ENCODE assay signal across 9 cellular contexts in the genomic region with DNA sequence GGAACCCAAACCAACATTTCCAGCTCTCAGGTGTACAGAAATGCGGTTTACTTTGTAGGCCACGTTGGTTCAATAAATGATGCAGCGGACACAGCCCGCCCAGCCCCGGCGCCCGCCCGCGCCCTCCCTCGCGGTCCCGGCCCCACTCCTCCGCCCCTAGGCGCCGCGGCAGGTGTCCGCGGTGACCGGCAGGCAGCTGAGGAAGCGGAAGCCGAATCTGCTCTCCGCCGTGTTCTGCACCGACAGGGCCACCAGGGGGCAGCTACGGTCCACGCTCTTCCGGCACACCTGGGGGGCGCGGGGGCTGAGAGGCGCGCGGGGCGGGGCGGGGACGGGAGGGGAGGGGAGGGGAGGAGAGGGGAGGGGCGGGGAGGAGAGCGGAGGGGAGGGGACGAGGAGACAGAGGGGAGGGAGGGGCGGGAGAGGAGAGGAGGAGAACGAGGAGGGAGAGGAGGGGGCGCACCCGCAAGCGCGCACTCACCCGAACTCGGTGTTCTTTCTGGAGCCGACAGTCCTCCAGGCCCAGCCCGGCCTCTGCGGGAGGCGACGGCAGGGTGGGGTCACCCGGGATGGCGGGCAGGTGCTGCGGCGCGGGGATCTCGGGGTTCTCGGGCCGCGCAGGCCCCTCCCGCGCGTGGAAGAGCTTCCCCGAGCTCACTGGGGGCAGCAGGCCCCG. TPM values are rescaled to one million over a fixed set of nuclear protein-coding genes. Genes with fewer than 3 reads are reported as not detected.
A peak's percentile ranks its signal among the peaks of the same experiment; 100 is the strongest.
DNase-seq lines count a peak whose midpoint lies in the region; ATAC-seq and TF ChIP-seq lines count a peak whose summit lies in the region.
"Had no signal": no experiment of that assay in that cellular context is flagged by ENCODE, and none has a peak within 500 bp of the region (broad histone marks: within the 10 kb centered on the region; RNA-seq: fewer than 3 reads in every experiment).

No MANE protein-coding gene starts in this region.

- DNase-seq in D341Med (ENCODE audit: low spot score) (peak; percentile 89), HFFc6 (no peak), NCI-H2171 treated with DMSO at 0.1 percent for 48 hours (lab: John Stamatoyannopoulos, UW) (peak; percentile 23), colonic mucosa (peak; percentile 79), lung microvascular endothelial cell (ENCODE audit: low read depth in 2 of 2) (peak; percentile 30 to 67), cerebellar nuclear complex (lab: John Stamatoyannopoulos, UW) (no peak)
- peak; percentile 87 for DNase-seq in activated CD4-positive, alpha-beta T cell treated with anti-CD3 and anti-CD28 coated beads for 36 hours
- DNase-seq in stimulated activated CD8-positive, alpha-beta memory T cell treated with anti-CD3 and anti-CD28 coated beads, Interleukin-7, amount 100 ng/mL, for 4 hours (ENCODE audit: low read depth in 2 of 2) = peak; percentile 36 to 69

- no peak overlapping the region for H3K27ac Mint-ChIP-seq in HFFc6
- H3K27ac Mint-ChIP-seq in activated CD4-positive, alpha-beta T cell treated with anti-CD3 and anti-CD28 coated beads for 36 hours = no peak overlapping the region
- H3K27ac Mint-ChIP-seq: T-helper 1 cell treated with Interleukin-12 subunit alpha and Interleukin-12 subunit beta and Interleukin-4 antibody, amounts not matched to agents 30 μg/mL and 1 μg/mL, for 36 hours had no signal

- no peaks in the 10 kb centered on the region for H3K4me1 Mint-ChIP-seq in HFFc6 (ENCODE audit: low read depth)
- peaks cover 3% of the 10 kb centered on the region for H3K4me1 Mint-ChIP-seq in activated CD4-positive, alpha-beta T cell treated with anti-CD3 and anti-CD28 coated beads for 36 hours

- H3K9me3 Mint-ChIP-seq in HFFc6 = no peaks in the 10 kb centered on the region
- H3K9me3 Mint-ChIP-seq in activated CD4-positive, alpha-beta T cell treated with anti-CD3 and anti-CD28 coated beads for 36 hours (ENCODE audit: low read depth) = no peaks in the 10 kb centered on the region
- H3K9me3 Mint-ChIP-seq: T-helper 1 cell treated with Interleukin-12 subunit alpha and Interleukin-12 subunit beta and Interleukin-4 antibody, amounts not matched to agents 30 μg/mL and 1 μg/mL, for 36 hours had no signal

- peak overlapping the region; percentile 35 for H3K4me3 ChIP-seq in colonic mucosa

- peak; percentile 85 for ATAC-seq in activated CD4-positive, alpha-beta T cell treated with anti-CD3 and anti-CD28 coated beads for 36 hours

- POLR2A ChIA-PET in activated CD4-positive, alpha-beta T cell treated with anti-CD3 and anti-CD28 coated beads for 36 hours (lab: Charles Lee) = no interaction called here

- peak overlapping the region; percentile 43 to 74 for H3K9ac ChIP-seq in colonic mucosa (ENCODE audit: low read depth in 2 of 2, low read length in 2 of 2)

- H3K36me3 ChIP-seq in colonic mucosa = no peaks in the 10 kb centered on the region

- TF ChIP-seq CTCF in HFFc6 (IDR thresholded peaks at IDR 0.05) (peak; percentile 76), colonic mucosa (IDR thresholded peaks at IDR 0.05) (peak; percentile 29)

- H3K4me3 Mint-ChIP-seq in HFFc6 = no peak overlapping the region
- H3K4me3 Mint-ChIP-seq in activated CD4-positive, alpha-beta T cell treated with anti-CD3 and anti-CD28 coated beads for 36 hours = no peak overlapping the region
- H3K4me3 Mint-ChIP-seq: T-helper 1 cell treated with Interleukin-12 subunit alpha and Interleukin-12 subunit beta and Interleukin-4 antibody, amounts not matched to agents 30 μg/mL and 1 μg/mL, for 36 hours had no signal

- intact Hi-C loops in activated CD4-positive, alpha-beta T cell treated with anti-CD3 and anti-CD28 coated beads for 36 hours (cut with DNase I, micrococcal nuclease) = loop anchor here (1.0 to 5.0 kb wide), 6 partner anchors 18 to 168 kb away; partner anchors contain the start of genes LRRC56 (in 1 of the 2), PHRF1 (in 1 of the 2) and SCT (in 1 of the 2)
- intact Hi-C loops in colonic mucosa (cut with DNase I) = loop anchor here (10.0 kb wide), 1 partner anchor 170 kb away; no protein-coding TSS in a partner anchor

- peaks cover 10% of the 10 kb centered on the region for H3K27me3 Mint-ChIP-seq in HFFc6 (ENCODE audit: insufficient read depth)
- peaks cover 2% of the 10 kb centered on the region for H3K27me3 Mint-ChIP-seq in activated CD4-positive, alpha-beta T cell treated with anti-CD3 and anti-CD28 coated beads for 36 hours

- H3K27me3 ChIP-seq in colonic mucosa = peaks cover 20% of the 10 kb centered on the region

- H3K9me3 ChIP-seq in colonic mucosa = no peaks in the 10 kb centered on the region

- no peak overlapping the region for H3K27ac ChIP-seq in colonic mucosa

- H3K36me3 Mint-ChIP-seq in HFFc6 (ENCODE audit: low read depth) = no peaks in the 10 kb centered on the region
- H3K36me3 Mint-ChIP-seq in activated CD4-positive, alpha-beta T cell treated with anti-CD3 and anti-CD28 coated beads for 36 hours (ENCODE audit: low read depth) = no peaks in the 10 kb centered on the region

- CTCF ChIA-PET in activated CD4-positive, alpha-beta T cell treated with anti-CD3 and anti-CD28 coated beads for 36 hours (lab: Charles Lee) = interaction anchor here (0.7 to 2.4 kb wide), 19 partner anchors 10 to 249 kb away, joined by 3 to 13 read pairs (median 4); partner anchors contain the start of genes HRAS, PHRF1 and TMEM80

- H3K4me1 ChIP-seq in colonic mucosa = no peaks in the 10 kb centered on the region

RNA-seq across cellular contexts. Expression of gene LMNTD2, which starts 5.6 kb away (rescaled TPM):
- total RNA-seq in HFFc6 (2021; fragmentation: NEBNext Ultra II Directional; extraction: Animal tissue kit (Norgen Biotek cat#: 25700)) = 1 to 10 TPM in 3 of 6 experiments, under 1 TPM in 3; 0.37 to 2.3 (median 0.97) TPM
- total RNA-seq in activated CD4-positive, alpha-beta T cell treated with anti-CD3 and anti-CD28 coated beads for 36 hours = 1 to 10 TPM; 2.7 to 4.9 TPM
- total RNA-seq in colonic mucosa (10 to 100 TPM in 1 of 2 donors, 1 to 10 TPM in 1; 9.8 to 13.6 TPM), lung microvascular endothelial cell (1.1 and 1.4 TPM in 2 replicates)

RNA-seq across cellular contexts. Expression of gene RASSF7, which starts 5.8 kb away (rescaled TPM):
- 10 to 100 TPM; 10.1 to 18.8 (median 12.7) TPM for total RNA-seq in HFFc6 (2021; fragmentation: NEBNext Ultra II Directional; extraction: Animal tissue kit (Norgen Biotek cat#: 25700))
- 10 to 100 TPM; 16.8 TPM for total RNA-seq in activated CD4-positive, alpha-beta T cell treated with anti-CD3 and anti-CD28 coated beads for 36 hours
- total RNA-seq in colonic mucosa = 100 to 1,000 TPM; 108 to 139 TPM
- total RNA-seq in lung microvascular endothelial cell = 13.5 and 18.1 TPM in 2 replicates

RNA-seq across cellular contexts. Expression of gene LRRC56, which starts 17.6 kb away (rescaled TPM):
- total RNA-seq in HFFc6 (2021; fragmentation: NEBNext Ultra II Directional; extraction: Animal tissue kit (Norgen Biotek cat#: 25700)) = under 1 TPM; 0.23 to 0.83 (median 0.55) TPM
- under 1 TPM; 0.96 to 0.98 TPM for total RNA-seq in activated CD4-positive, alpha-beta T cell treated with anti-CD3 and anti-CD28 coated beads for 36 hours
- total RNA-seq in colonic mucosa = 1 to 10 TPM; 2.8 to 3.2 TPM
- 0.22 and 0.60 TPM in 2 replicates for total RNA-seq in lung microvascular endothelial cell

RNA-seq across cellular contexts. Expression of gene HRAS, which starts 19.6 kb away (rescaled TPM):
- 100 to 1,000 TPM; 102 to 125 (median 107) TPM for total RNA-seq in HFFc6 (2021; fragmentation: NEBNext Ultra II Directional; extraction: Animal tissue kit (Norgen Biotek cat#: 25700))
- total RNA-seq in activated CD4-positive, alpha-beta T cell treated with anti-CD3 and anti-CD28 coated beads for 36 hours = 10 to 100 TPM; 26.8 to 41.9 TPM
- total RNA-seq in colonic mucosa = 10 to 100 TPM; 38.4 to 67.0 TPM
- total RNA-seq in lung microvascular endothelial cell = 45.4 and 47.3 TPM in 2 replicates

RNA-seq across cellular contexts. Expression of gene PHRF1, which starts 21.3 kb away (rescaled TPM):
- 10 to 100 TPM; 23.8 to 27.5 (median 24.8) TPM for total RNA-seq in HFFc6 (2021; fragmentation: NEBNext Ultra II Directional; extraction: Animal tissue kit (Norgen Biotek cat#: 25700))
- total RNA-seq in activated CD4-positive, alpha-beta T cell treated with anti-CD3 and anti-CD28 coated beads for 36 hours = 10 to 100 TPM; 40.0 to 44.5 TPM
- 10 to 100 TPM; 29.4 to 41.9 TPM for total RNA-seq in colonic mucosa
- 11.6 and 16.9 TPM in 2 replicates for total RNA-seq in lung microvascular endothelial cell

Comparison
In these comparisons a context has a peak if more than half of its experiments do, and no peak if none do; other contexts are left out.
1. DNase-seq: peak in D341Med (single experiment), NCI-H2171 treated with DMSO at 0.1 percent for 48 hours (single experiment), activated CD4-positive, alpha-beta T cell treated with anti-CD3 and anti-CD28 coated beads for 36 hours (single experiment), colonic mucosa (single experiment), lung microvascular endothelial cell (2 of 2) and stimulated activated CD8-positive, alpha-beta memory T cell treated with anti-CD3 and anti-CD28 coated beads, Interleukin-7, amount 100 ng/mL, for 4 hours (2 of 2); none in HFFc6 (single experiment) and cerebellar nuclear complex (0 of 2).